Comparison of ENCODE assay signal across 1 cellular context in genomic region chr6:7142228-7142801, GRCh38.
TF ChIP-seq lines count a peak whose summit lies in the region.

No MANE protein-coding gene starts in this region.

TF ChIP-seq in GM23338, 12 proteins besides CTCF, POLR2A, EP300 and RAD21 (continued from another document):
- TF ChIP-seq REST (IDR thresholded peaks at IDR 0.05; ENCODE audit: unreplicated experiment): no peak
